27 cellular contexts compared by ENCODE assay signal in the genomic region with DNA sequence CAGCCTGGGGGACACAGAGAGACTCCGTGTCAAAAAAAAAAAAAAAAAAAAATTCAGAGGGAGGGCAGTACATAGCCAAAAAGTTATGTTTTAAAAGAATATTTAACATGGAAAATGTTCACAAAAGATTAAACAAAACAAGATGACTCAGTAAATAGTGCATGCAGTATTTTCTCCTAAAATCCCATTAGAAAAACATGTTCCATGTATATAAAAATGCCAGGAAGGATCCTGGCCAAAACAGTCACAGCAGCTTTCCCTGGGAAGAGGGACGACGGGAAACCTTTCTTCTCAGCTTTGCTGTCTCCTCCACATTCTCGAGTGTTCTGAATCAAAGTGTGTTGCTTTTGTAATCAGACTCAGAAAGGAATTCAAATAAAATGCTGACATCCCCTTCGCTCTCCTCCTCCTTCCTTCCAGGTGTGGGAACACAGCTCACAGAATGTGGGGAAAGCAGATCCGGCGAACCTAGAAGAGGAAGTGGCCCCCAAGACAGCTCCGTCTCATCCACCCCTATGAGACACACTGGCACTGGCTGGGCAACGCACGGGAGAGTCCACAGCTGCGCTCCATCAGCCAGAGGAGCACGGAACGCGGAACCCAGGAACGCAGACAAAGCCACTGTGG.
DNase-seq lines count a peak whose midpoint lies in the region; ATAC-seq and TF ChIP-seq lines count a peak whose summit lies in the region.
"Had no signal": no experiment of that assay in that cellular context is flagged by ENCODE, and none has a peak within 500 bp of the region (broad histone marks: within the 10 kb centered on the region; RNA-seq: fewer than 3 reads in every experiment).

No MANE protein-coding gene starts in this region.

- H3K9me2 ChIP-seq in GM23338 (ENCODE audit: insufficient read depth), result no peaks in the 10 kb centered on the region

- POLR2A ChIA-PET in WTC11 (lab: Charles Lee), result no interaction called here

- WGBS in transverse colon (ENCODE audit: low coverage in 1 of 2), 2 donors, result 86 to 91% methylated on average over 3 to 15 of the region's 15 CpGs

- no peak overlapping the region for H2AFZ ChIP-seq in GM23338
- H2AFZ ChIP-seq in osteoblast (ENCODE audit: low read length), result no peak overlapping the region

- peaks cover 4% of the 10 kb centered on the region; the same call in 2 of the 3 replicates for H3K9me3 Mint-ChIP-seq in GM23338
- peaks cover 12% of the 10 kb centered on the region for H3K9me3 Mint-ChIP-seq in WTC11
- H3K9me3 Mint-ChIP-seq: activated CD4-positive, alpha-beta memory T cell treated with anti-CD3 and anti-CD28 coated beads, Interleukin-2, amount 10 ng/mL, durations not matched to agents 7 days and 5 days; activated T-helper 2 cell treated with anti-CD3 and anti-CD28 coated beads, Interferon-gamma antibody, Interleukin-2, Interleukin-4, amounts not matched to agents 10 μg/mL and 5 μg/mL and 100 μg/mL, durations not matched to agents 14 hours and 24 hours and 36 hours; CD4-positive, alpha-beta T cell; memory B cell had no signal

- H3K9me3 ChIP-seq in osteoblast (ENCODE audit: low read depth, low read length) (no peaks in the 10 kb centered on the region), transverse colon (no peaks in the 10 kb centered on the region)
- H3K9me3 ChIP-seq: testis had no signal

- no peaks in the 10 kb centered on the region for H3K4me1 ChIP-seq in GM23338 (ENCODE audit: insufficient read depth)
- H3K4me1 ChIP-seq in osteoblast (ENCODE audit: insufficient read depth, low read length), result no peaks in the 10 kb centered on the region
- H3K4me1 ChIP-seq in transverse colon, result no peaks in the 10 kb centered on the region
- H3K4me1 ChIP-seq: testis had no signal

- peak overlapping the region; percentile 24; the same call in 1 of the 2 replicates for H3K27ac Mint-ChIP-seq in GM23338
- H3K27ac Mint-ChIP-seq in WTC11, result peak overlapping the region; percentile 38; the same call in 1 of the 2 replicates
- H3K27ac Mint-ChIP-seq: activated CD4-positive, alpha-beta memory T cell treated with anti-CD3 and anti-CD28 coated beads, Interleukin-2, amount 10 ng/mL, durations not matched to agents 7 days and 5 days; activated naive CD8-positive, alpha-beta T cell; activated T-helper 2 cell treated with anti-CD3 and anti-CD28 coated beads, Interferon-gamma antibody, Interleukin-2, Interleukin-4, amounts not matched to agents 10 μg/mL and 5 μg/mL and 100 μg/mL, durations not matched to agents 14 hours and 24 hours and 36 hours; CD4-positive, alpha-beta T cell had no signal

- intact Hi-C loops in transverse colon (cut with DNase I; ENCODE audit: low total_unique reads), result no loop called here

- TF ChIP-seq POLR2A in transverse colon (IDR thresholded peaks at IDR 0.05), result no peak

- H3K4me3 Mint-ChIP-seq in GM23338 (no peak overlapping the region), WTC11 (no peak overlapping the region)
- H3K4me3 Mint-ChIP-seq: activated CD4-positive, alpha-beta memory T cell treated with anti-CD3 and anti-CD28 coated beads, Interleukin-2, amount 10 ng/mL, durations not matched to agents 7 days and 5 days; activated naive CD8-positive, alpha-beta T cell; CD4-positive, alpha-beta T cell; memory B cell had no signal

- TF ChIP-seq CTCF in GM23338 (conservative IDR thresholded peaks at IDR 0.05; ENCODE audit: low read depth in 2 of 2) (no peak), WTC11 (IDR thresholded peaks at IDR 0.05) (no peak), osteoblast (IDR thresholded peaks at IDR 0.05; ENCODE audit: extremely low read depth, low read depth, low read length) (no peak), transverse colon (IDR thresholded peaks at IDR 0.05) (no peak)

- H3K4me1 Mint-ChIP-seq in GM23338, result no peaks in the 10 kb centered on the region
- no peaks in the 10 kb centered on the region for H3K4me1 Mint-ChIP-seq in WTC11

- H3K36me3 ChIP-seq in GM23338 (ENCODE audit: insufficient read depth) (no peaks in the 10 kb centered on the region), osteoblast (ENCODE audit: insufficient read depth, low read length) (no peaks in the 10 kb centered on the region), transverse colon (no peaks in the 10 kb centered on the region)

- H3K4me2 ChIP-seq in GM23338, result no peak overlapping the region
- no peak overlapping the region for H3K4me2 ChIP-seq in osteoblast (ENCODE audit: insufficient read depth, low read length)

- no peaks in the 10 kb centered on the region for H4K20me1 ChIP-seq in GM23338 (replicated peaks; ENCODE audit: insufficient read depth)
- no peaks in the 10 kb centered on the region for H4K20me1 ChIP-seq in osteoblast (ENCODE audit: insufficient read depth, low read length)

- H3K27me3 Mint-ChIP-seq in GM23338 (ENCODE audit: insufficient read depth, low read depth, poor library complexity), result peaks cover 5% of the 10 kb centered on the region
- H3K27me3 Mint-ChIP-seq in WTC11 (ENCODE audit: low read depth), result no peaks in the 10 kb centered on the region
- H3K27me3 Mint-ChIP-seq: activated CD4-positive, alpha-beta memory T cell treated with anti-CD3 and anti-CD28 coated beads, Interleukin-2, amount 10 ng/mL, durations not matched to agents 7 days and 5 days; activated naive CD8-positive, alpha-beta T cell; CD4-positive, alpha-beta T cell; memory B cell had no signal

- H3K4me3 ChIP-seq in GM23338 (no peak overlapping the region), osteoblast (ENCODE audit: insufficient read depth, low read length) (no peak overlapping the region), transverse colon (no peak overlapping the region)
- H3K4me3 ChIP-seq: dorsolateral prefrontal cortex, testis had no signal

- CTCF ChIA-PET in WTC11 (lab: Charles Lee), result interaction anchor here (1.0 to 1.1 kb wide), 2 partner anchors 170 to 209 kb away, joined by 3 read pairs; no protein-coding TSS in a partner anchor

- ATAC-seq in GM23338, result no peak
- ATAC-seq in WTC11, result no peak
- no peak for ATAC-seq in HG03442 (IDR thresholded peaks at IDR 0.05; ENCODE audit: unreplicated experiment)
- no peak for ATAC-seq in left lobe of liver
- ATAC-seq: activated CD4-positive, CD25-positive, alpha-beta regulatory T cell treated with anti-CD3 and anti-CD28 coated beads, Interleukin-2, amount 50 U/mL, for 24 hours had no signal

- no peaks in the 10 kb centered on the region for H3F3A ChIP-seq in GM23338 (replicated peaks; ENCODE audit: low read depth)

- H3K36me3 Mint-ChIP-seq in GM23338 (ENCODE audit: low read depth), result peaks cover 22% of the 10 kb centered on the region
- peaks cover 16% of the 10 kb centered on the region for H3K36me3 Mint-ChIP-seq in WTC11

- H3K79me2 ChIP-seq in GM23338 (replicated peaks; ENCODE audit: insufficient read depth), result no peaks in the 10 kb centered on the region
- H3K79me2 ChIP-seq in osteoblast (ENCODE audit: insufficient read depth, low read length), result no peaks in the 10 kb centered on the region

- H3K27ac ChIP-seq in GM23338 (ENCODE audit: low read depth) (no peak overlapping the region), osteoblast (ENCODE audit: low read depth, low read length) (no peak overlapping the region), transverse colon (no peak overlapping the region)
- H3K27ac ChIP-seq: dorsolateral prefrontal cortex, testis had no signal

- DNase-seq in GM23338 (ENCODE audit: low spot score) (no peak), WTC11 (ENCODE audit: low spot score) (no peak), fibroblast of peridontal ligament (ENCODE audit: extremely low read depth) (peak; percentile 52), osteoblast (ENCODE audit: insufficient read length, low spot score, missing footprints) (peak; percentile 96), left lobe of liver (ENCODE audit: low spot score) (no peak), transverse colon (no peak), germinal center (ENCODE audit: low spot score) (no peak)
- DNase-seq: activated CD4-positive, alpha-beta memory T cell treated with anti-CD3 and anti-CD28 coated beads, Interleukin-2, amount 10 ng/mL, durations not matched to agents 7 days and 5 days; activated CD8-positive, alpha-beta memory T cell treated with anti-CD3 and anti-CD28 coated beads, Interleukin-2, amount 50 U/mL, for 48 hours; CD4-positive, alpha-beta T cell; central memory CD4-positive, alpha-beta T cell; DMS 273 treated with DMSO at 0.1 percent for 48 hours; dorsolateral prefrontal cortex; H7; NCI-H1092 treated with DMSO at 0.1 percent for 48 hours; NCI-H187; NCI-H524 treated with DMSO at 0.1 percent for 48 hours; nucleus accumbens; Right ventricle myocardium superior; stimulated activated CD4-positive, alpha-beta T cell treated with anti-CD3 and anti-CD28 coated beads, Interleukin-15, amount 100 ng/mL, for 24 hours; stimulated activated naive CD4-positive, alpha-beta T cell treated with Interleukin-2 at 50 U/mL for 16 hours; testis had no signal

- in situ Hi-C loops in transverse colon (cut with MboI; ENCODE audit: low pct_ligation_motif_present in 1 of 4, low pct_unique_long_range_greater_than_20kb in 1 of 4, low sequenced_read_pairs in 3 of 4), result no loop called here

- no peak for TF ChIP-seq EP300 in transverse colon (IDR thresholded peaks at IDR 0.05; ENCODE audit: low read depth)

- H3K27me3 ChIP-seq in GM23338 (ENCODE audit: insufficient read depth) (no peaks in the 10 kb centered on the region), osteoblast (ENCODE audit: insufficient read depth, low read length) (no peaks in the 10 kb centered on the region), transverse colon (no peaks in the 10 kb centered on the region)
- H3K27me3 ChIP-seq: dorsolateral prefrontal cortex, testis had no signal

TF ChIP-seq in GM23338, 12 proteins besides CTCF, POLR2A, EP300 and RAD21 (continues in another document):
- TF ChIP-seq STAT1 (IDR thresholded peaks at IDR 0.05; ENCODE audit: unreplicated experiment), result no peak
- TF ChIP-seq, protein P1, sequence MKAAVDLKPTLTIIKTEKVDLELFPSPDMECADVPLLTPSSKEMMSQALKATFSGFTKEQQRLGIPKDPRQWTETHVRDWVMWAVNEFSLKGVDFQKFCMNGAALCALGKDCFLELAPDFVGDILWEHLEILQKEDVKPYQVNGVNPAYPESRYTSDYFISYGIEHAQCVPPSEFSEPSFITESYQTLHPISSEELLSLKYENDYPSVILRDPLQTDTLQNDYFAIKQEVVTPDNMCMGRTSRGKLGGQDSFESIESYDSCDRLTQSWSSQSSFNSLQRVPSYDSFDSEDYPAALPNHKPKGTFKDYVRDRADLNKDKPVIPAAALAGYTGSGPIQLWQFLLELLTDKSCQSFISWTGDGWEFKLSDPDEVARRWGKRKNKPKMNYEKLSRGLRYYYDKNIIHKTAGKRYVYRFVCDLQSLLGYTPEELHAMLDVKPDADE (IDR thresholded peaks at IDR 0.05), result no peak

TF ChIP-seq in WTC11, 78 proteins besides CTCF, POLR2A, EP300 and RAD21 (continues in another document):
- TF ChIP-seq HMGA2 (CRISPR knock-in tag; IDR thresholded peaks at IDR 0.05), result no peak
- no peak for TF ChIP-seq ATF3 (CRISPR knock-in tag; conservative IDR thresholded peaks at IDR 0.05)

Comparison
In these comparisons a context has a peak if more than half of its experiments do, and no peak if none do; other contexts are left out.
1. DNase-seq: peak in fibroblast of peridontal ligament (single experiment) and osteoblast (single experiment); none in GM23338 (single experiment), WTC11 (single experiment), left lobe of liver (single experiment), transverse colon (single experiment) and germinal center (single experiment).